ENCODE assay signal across 9 cellular contexts in genomic region chr4:78937837-78938236, GRCh38. TPM values are rescaled to one million over a fixed set of nuclear protein-coding genes. Genes with fewer than 3 reads are reported as not detected.
DNase-seq lines count a peak whose midpoint lies in the region; ATAC-seq and TF ChIP-seq lines count a peak whose summit lies in the region.
"Had no signal": no experiment of that assay in that cellular context is flagged by ENCODE, and none has a peak within 500 bp of the region (broad histone marks: within the 10 kb centered on the region; RNA-seq: fewer than 3 reads in every experiment).

No MANE protein-coding gene starts in this region.

- H3K9me3 ChIP-seq in naive thymus-derived CD4-positive, alpha-beta T cell (ENCODE audit: control insufficient read depth in 2 of 3, low read length in 3 of 3), result no peaks in the 10 kb centered on the region

- no peak for TF ChIP-seq CTCF in MCF 10A (IDR thresholded peaks at IDR 0.05; ENCODE audit: unreplicated experiment)
- no peak for TF ChIP-seq CTCF in GM13976 (IDR thresholded peaks at IDR 0.05; ENCODE audit: borderline replicate concordance, control extremely low read depth, extremely low read depth, insufficient read depth, missing control alignments)

- H3K36me3 ChIP-seq in naive thymus-derived CD4-positive, alpha-beta T cell (ENCODE audit: control insufficient read depth in 2 of 3, insufficient read depth in 3 of 3, low read length in 3 of 3), result peaks cover 0 to 5% (median 0%) of the 10 kb centered on the region in 3 experiments

- H3K27me3 Mint-ChIP-seq in MCF 10A (ENCODE audit: insufficient read depth, unreplicated experiment), result no peaks in the 10 kb centered on the region
- H3K27me3 Mint-ChIP-seq in naive thymus-derived CD4-positive, alpha-beta T cell, result peaks cover 3 to 7% (median 5%) of the 10 kb centered on the region in 5 donors

- no peaks in the 10 kb centered on the region for H3K27me3 ChIP-seq in naive thymus-derived CD4-positive, alpha-beta T cell (ENCODE audit: control insufficient read depth in 2 of 2, insufficient read depth in 2 of 2, low read length in 2 of 2)

- peaks cover 5% of the 10 kb centered on the region for H3K4me1 Mint-ChIP-seq in MCF 10A (ENCODE audit: insufficient read depth, unreplicated experiment)
- H3K4me1 Mint-ChIP-seq in naive thymus-derived CD4-positive, alpha-beta T cell, result peaks cover 19 to 58% (median 39%) of the 10 kb centered on the region in 7 donors

- intact Hi-C loops in MCF 10A (cut with micrococcal nuclease), result no loop called here
- intact Hi-C loops in naive thymus-derived CD4-positive, alpha-beta T cell (cut with micrococcal nuclease), result loop anchor here (1.0 to 5.0 kb wide), 9 partner anchors 8 to 1781 kb away; partner anchors contain the start of genes ANTXR2 (in 1 of the 2), CCNG2 (in 1 of the 2) and MRPL1 (in 1 of the 2)

- H3K4me3 Mint-ChIP-seq in MCF 10A (ENCODE audit: unreplicated experiment), result peak overlapping the region; percentile 93
- H3K4me3 Mint-ChIP-seq in naive thymus-derived CD4-positive, alpha-beta T cell, result peak overlapping the region; percentile 24 to 100 (median 72)

- DNase-seq in Caki2 (ENCODE audit: low read depth) (peak; percentile 73), LoVo (ENCODE audit: low spot score) (peak; percentile 7), MCF 10A (ENCODE audit: unreplicated experiment) (peak; percentile 30), DMS 273 (lab: John Stamatoyannopoulos, UW; ENCODE audit: unreplicated experiment) (no peak), GM13976 (ENCODE audit: low spot score) (no peak), NCI-H2029 (lab: John Stamatoyannopoulos, UW) (no peak)
- no peak for DNase-seq in naive thymus-derived CD4-positive, alpha-beta T cell
- DNase-seq: effector CD8-positive, alpha-beta T cell had no signal

- H3K4me3 ChIP-seq in naive thymus-derived CD4-positive, alpha-beta T cell (ENCODE audit: low read length), result no peak overlapping the region

- H3K36me3 Mint-ChIP-seq in MCF 10A (ENCODE audit: insufficient read depth, unreplicated experiment), result peaks cover 7% of the 10 kb centered on the region
- peaks cover 0 to 15% (median 3%) of the 10 kb centered on the region in 5 donors for H3K36me3 Mint-ChIP-seq in naive thymus-derived CD4-positive, alpha-beta T cell

- H3K9me3 Mint-ChIP-seq in MCF 10A (ENCODE audit: unreplicated experiment), result no peaks in the 10 kb centered on the region
- H3K9me3 Mint-ChIP-seq in naive thymus-derived CD4-positive, alpha-beta T cell, result peaks cover 0 to 2% (median 0%) of the 10 kb centered on the region in 11 donors

- in situ Hi-C loops in Caki2 (cut with HindIII; ENCODE audit: low pct_unique_long_range_greater_than_20kb, low sequenced_read_pairs) (no loop called here), GM13976 (cut with MboI; ENCODE audit: low sequenced_read_pairs, unreplicated experiment) (no loop called here)

- H3K27ac ChIP-seq in naive thymus-derived CD4-positive, alpha-beta T cell (ENCODE audit: low read depth, low read length), result no peak overlapping the region

- CTCF ChIA-PET in MCF 10A (lab: Yijun Ruan, JAX), result interaction anchor here (0.6 to 2.9 kb wide), 4 partner anchors 10 to 328 kb away, joined by 3 to 16 read pairs (median 3); no protein-coding TSS in a partner anchor
- CTCF ChIA-PET in naive thymus-derived CD4-positive, alpha-beta T cell (lab: Charles Lee), result interaction anchor here (0.6 to 2.6 kb wide), 2 partner anchors 14 to 1119 kb away, joined by 5 to 14 read pairs; no protein-coding TSS in a partner anchor

- H3K4me1 ChIP-seq in naive thymus-derived CD4-positive, alpha-beta T cell (ENCODE audit: control insufficient read depth in 2 of 2, insufficient read depth in 2 of 2, low read length in 2 of 2), result peaks cover 5 to 14% of the 10 kb centered on the region in 2 donors

- no TSS peak for BruUV-seq in MCF 10A (replicated peaks; lab: Mats Ljungman, UMichigan)

- POLR2A ChIA-PET in MCF 10A (lab: Yijun Ruan, JAX), result interaction anchor here (0.6 to 3.0 kb wide), 7 partner anchors 10 to 372 kb away, joined by 3 to 12 read pairs (median 4); no protein-coding TSS in a partner anchor
- POLR2A ChIA-PET in naive thymus-derived CD4-positive, alpha-beta T cell (lab: Charles Lee), result interaction anchor here (0.6 to 1.8 kb wide), 2 partner anchors 9 to 16 kb away, joined by 3 to 4 read pairs; no protein-coding TSS in a partner anchor

- no peak for ATAC-seq in naive thymus-derived CD4-positive, alpha-beta T cell
- no peak for ATAC-seq in HG03354 (IDR thresholded peaks at IDR 0.05; ENCODE audit: poor library complexity, severe bottlenecking, unreplicated experiment)

- H3K27ac Mint-ChIP-seq in MCF 10A (ENCODE audit: low read depth, unreplicated experiment), result no peak overlapping the region
- peak overlapping the region in 5 of 9 donors; percentile 10 to 54 (median 39) for H3K27ac Mint-ChIP-seq in naive thymus-derived CD4-positive, alpha-beta T cell

RNA-seq across cellular contexts. Expression of gene PAQR3, which starts 1.4 kb away (rescaled TPM):
- 31.0 and 32.8 TPM in 2 replicates for total RNA-seq in Caki2 (2014; rRNA removed; shearing (Covaris generic); ENCODE audit: low replicate concordance)
- 11.2 and 19.1 TPM in 2 replicates for total RNA-seq in MCF 10A (2022)
- 10 to 100 TPM; 13.1 to 24.3 (median 15.8) TPM for total RNA-seq in naive thymus-derived CD4-positive, alpha-beta T cell
- 1 to 10 TPM; 7.9 to 8.8 TPM for polyA plus RNA-seq in naive thymus-derived CD4-positive, alpha-beta T cell

Comparison
In these comparisons a context has a peak if more than half of its experiments do, and no peak if none do; other contexts are left out.
1. DNase-seq: peak in Caki2 (single experiment), LoVo (single experiment) and MCF 10A (single experiment); none in naive thymus-derived CD4-positive, alpha-beta T cell (0 of 9), DMS 273 (single experiment), GM13976 (single experiment) and NCI-H2029 (single experiment).